ENCODE assay signal across 33 cellular contexts in the genomic region with DNA sequence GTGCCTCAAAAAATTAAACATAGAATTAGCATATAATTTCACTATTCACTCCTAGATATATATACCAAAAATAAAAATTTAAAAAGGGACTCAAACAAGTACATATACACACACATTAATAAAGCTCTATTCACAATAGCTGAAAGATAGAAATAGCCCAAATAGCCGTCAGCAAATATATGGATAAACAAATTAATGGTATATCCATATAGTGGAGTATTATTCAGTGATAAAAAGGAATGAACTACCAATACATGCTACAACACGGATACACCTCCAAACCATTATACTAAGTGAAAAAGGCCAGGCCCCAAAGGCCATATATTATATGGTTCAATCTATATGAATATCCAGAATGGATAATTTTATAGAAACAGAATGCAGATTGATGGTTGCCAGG.
DNase-seq lines count a peak whose midpoint lies in the region; ATAC-seq, FAIRE-seq and TF ChIP-seq lines count a peak whose summit lies in the region.
"Had no signal": no experiment of that assay in that cellular context is flagged by ENCODE, and none has a peak within 500 bp of the region (broad histone marks: within the 10 kb centered on the region; RNA-seq: fewer than 3 reads in every experiment).

No MANE protein-coding gene starts in this region.

- no peak overlapping the region for H3K4me3 Mint-ChIP-seq in activated T-cell treated with anti-CD3 and anti-CD28 coated beads, Interleukin-2, amount 50 U/mL, for 72 hours
- H3K4me3 Mint-ChIP-seq in progenitor cell of endocrine pancreas (ENCODE audit: low read depth), result no peak overlapping the region
- H3K4me3 Mint-ChIP-seq: B cell; CD14-positive monocyte; CD4-positive, alpha-beta memory T cell; CD4-positive, alpha-beta T cell; CD4-positive, CD25-positive, alpha-beta regulatory T cell; CD8-positive, alpha-beta memory T cell; CD8-positive, alpha-beta T cell had no signal

- no peaks in the 10 kb centered on the region for H3K9me3 ChIP-seq in SK-N-SH
- H3K9me3 ChIP-seq in pancreas, result no peaks in the 10 kb centered on the region
- H3K9me3 ChIP-seq: A549, BE2C, Caco-2 had no signal

- H3K27ac ChIP-seq in SK-N-SH (ENCODE audit: low read depth in 2 of 2, low read length in 1 of 2) (no peak overlapping the region), pancreas (no peak overlapping the region)
- H3K27ac ChIP-seq: 22Rv1; A549; BLaER1; BLaER1 treated with 17β-estradiol and CSF1 and Interleukin-3, amounts not matched to agents 10 nM and 100 nM; C4-2B had no signal

- no peak for TF ChIP-seq RAD21 in SK-N-SH (IDR thresholded peaks at IDR 0.05; ENCODE audit: low read length)

- H3K4me2 ChIP-seq in SK-N-SH, result no peak overlapping the region
- H3K4me2 ChIP-seq: A549; BLaER1; BLaER1 treated with 17β-estradiol and CSF1 and Interleukin-3, amounts not matched to agents 10 nM and 100 nM had no signal

- H3K4me1 ChIP-seq in SK-N-SH (ENCODE audit: control insufficient read depth in 1 of 2, insufficient read depth in 2 of 2, low read depth in 1 of 2, low read length in 1 of 2), result peaks cover 0 to 14% of the 10 kb centered on the region in 2 experiments; a peak in 3 of 4 replicates
- no peaks in the 10 kb centered on the region for H3K4me1 ChIP-seq in pancreas
- H3K4me1 ChIP-seq: BLaER1; BLaER1 treated with 17β-estradiol and CSF1 and Interleukin-3, amounts not matched to agents 10 nM and 100 nM; Caco-2 had no signal

- no peaks in the 10 kb centered on the region for H3K36me3 ChIP-seq in SK-N-SH (replicated peaks in 1 of 2; ENCODE audit: control insufficient read depth in 1 of 2, insufficient read depth in 2 of 2, low read length in 1 of 2)
- no peaks in the 10 kb centered on the region for H3K36me3 ChIP-seq in pancreas
- H3K36me3 ChIP-seq: BE2C, BLaER1 had no signal

- ATAC-seq in SK-N-SH treated with all-trans-retinoic acid at 6 μM for 48 hours (no peak), pancreas (no peak)
- ATAC-seq in activated T-cell treated with anti-CD3 and anti-CD28 coated beads, Interleukin-2, amount 50 U/mL, for 72 hours (replicated peaks in 1 of 2), result no peak
- ATAC-seq: A549; CD8-positive, alpha-beta T cell had no signal

- peaks cover 12% of the 10 kb centered on the region for H3F3A ChIP-seq in SK-N-SH (replicated peaks; ENCODE audit: insufficient read depth)

- CTCF ChIA-PET in SK-N-SH (lab: Yijun Ruan, JAX), result interaction anchor here (1.4 to 4.6 kb wide), 2 partner anchors 30 to 85 kb away, joined by 4 to 19 read pairs; no protein-coding TSS in a partner anchor

- DNase-seq in SK-N-SH (no peak), activated T-cell treated with anti-CD3 and anti-CD28 coated beads for 4 hours (no peak), progenitor cell of endocrine pancreas (ENCODE audit: low spot score, unreplicated experiment) (no peak), pancreas (no peak)
- DNase-seq in activated T-cell treated with anti-CD3 and anti-CD28 coated beads, Interleukin-2, amount 50 U/mL, for 72 hours, result no peak
- DNase-seq: 8988T; ACHN; AML-193; BE2C; C1 segment of cervical spinal cord; Caco-2; Calu3; CD4-positive, alpha-beta memory T cell; CD4-positive, alpha-beta T cell; CD4-positive, CD25-positive, alpha-beta regulatory T cell; CD8-positive, alpha-beta memory T cell; CD8-positive, alpha-beta T cell; COR-L47; DMS 273 treated with DMSO at 0.1 percent for 48 hours; DMS153; DMS53; DMS79; DMS79 treated with DMSO at 0.1 percent for 48 hours; DND-41; EL had no signal

- no peaks in the 10 kb centered on the region for H3K27me3 Mint-ChIP-seq in activated T-cell treated with anti-CD3 and anti-CD28 coated beads, Interleukin-2, amount 50 U/mL, for 72 hours (ENCODE audit: low read depth)
- no peaks in the 10 kb centered on the region for H3K27me3 Mint-ChIP-seq in progenitor cell of endocrine pancreas
- H3K27me3 Mint-ChIP-seq: B cell; CD4-positive, alpha-beta memory T cell; CD4-positive, alpha-beta T cell; CD4-positive, CD25-positive, alpha-beta regulatory T cell; CD8-positive, alpha-beta memory T cell had no signal

- TF ChIP-seq CTCF in SK-N-SH (IDR thresholded peaks at IDR 0.05) (no peak), progenitor cell of endocrine pancreas (IDR thresholded peaks at IDR 0.05; ENCODE audit: unreplicated experiment) (no peak), pancreas (IDR thresholded peaks at IDR 0.05) (no peak)

- H4K20me1 ChIP-seq in SK-N-SH (ENCODE audit: insufficient read depth), result no peaks in the 10 kb centered on the region
- H4K20me1 ChIP-seq: BLaER1; BLaER1 treated with 17β-estradiol and CSF1 and Interleukin-3, amounts not matched to agents 10 nM and 100 nM had no signal

- no peak overlapping the region for H3K9ac ChIP-seq in SK-N-SH
- H3K9ac ChIP-seq: BLaER1; BLaER1 treated with 17β-estradiol and CSF1 and Interleukin-3, amounts not matched to agents 10 nM and 100 nM had no signal

- peaks cover 10% of the 10 kb centered on the region for H3K4me1 Mint-ChIP-seq in activated T-cell treated with anti-CD3 and anti-CD28 coated beads, Interleukin-2, amount 50 U/mL, for 72 hours (ENCODE audit: low read depth)
- H3K4me1 Mint-ChIP-seq in progenitor cell of endocrine pancreas (ENCODE audit: low read depth), result no peaks in the 10 kb centered on the region
- H3K4me1 Mint-ChIP-seq: B cell had no signal

- H3K79me2 ChIP-seq in SK-N-SH (ENCODE audit: insufficient read depth), result no peaks in the 10 kb centered on the region

- H3K4me3 ChIP-seq in SK-N-SH (ENCODE audit: low read depth in 2 of 2, low read length in 1 of 2) (no peak overlapping the region), pancreas (no peak overlapping the region)
- H3K4me3 ChIP-seq: A549; BLaER1; BLaER1 treated with 17β-estradiol and CSF1 and Interleukin-3, amounts not matched to agents 10 nM and 100 nM had no signal

- no peaks in the 10 kb centered on the region for H3K9me2 ChIP-seq in SK-N-SH

- H3K27me3 ChIP-seq in SK-N-SH (ENCODE audit: insufficient read depth) (no peaks in the 10 kb centered on the region), pancreas (no peaks in the 10 kb centered on the region)
- H3K27me3 ChIP-seq: BE2C; BLaER1; BLaER1 treated with 17β-estradiol and CSF1 and Interleukin-3, amounts not matched to agents 10 nM and 100 nM had no signal

- 92% methylated on average over 2 of the region's 2 CpGs for WGBS in SK-N-SH (ENCODE audit: low lambda C conversion rate)
- WGBS in pancreas, 2 donors, result 97 to 99% methylated on average over 2 of the region's 2 CpGs

- FAIRE-seq in pancreas (lab: Jason Lieb, UNC), result no peak
- FAIRE-seq: A549 had no signal

- TF ChIP-seq EP300 in SK-N-SH (IDR thresholded peaks at IDR 0.05; ENCODE audit: borderline replicate concordance in 1 of 2, low read depth in 1 of 2, low read length in 1 of 2), result no peak

- H2AFZ ChIP-seq in SK-N-SH (ENCODE audit: low read depth), result no peak overlapping the region

- no peaks in the 10 kb centered on the region for H3K9me3 Mint-ChIP-seq in activated T-cell treated with anti-CD3 and anti-CD28 coated beads, Interleukin-2, amount 50 U/mL, for 72 hours
- no peaks in the 10 kb centered on the region for H3K9me3 Mint-ChIP-seq in progenitor cell of endocrine pancreas (ENCODE audit: low read depth)
- H3K9me3 Mint-ChIP-seq: CD4-positive, alpha-beta memory T cell; CD4-positive, alpha-beta T cell; CD8-positive, alpha-beta memory T cell; CD8-positive, alpha-beta T cell had no signal

- H3K27ac Mint-ChIP-seq in activated T-cell treated with anti-CD3 and anti-CD28 coated beads, Interleukin-2, amount 50 U/mL, for 72 hours, result peak overlapping the region; percentile 30
- peak overlapping the region; percentile 29 for H3K27ac Mint-ChIP-seq in progenitor cell of endocrine pancreas
- H3K27ac Mint-ChIP-seq: B cell; CD14-positive monocyte; CD4-positive, alpha-beta memory T cell; CD4-positive, alpha-beta T cell; CD4-positive, CD25-positive, alpha-beta regulatory T cell; CD8-positive, alpha-beta memory T cell; CD8-positive, alpha-beta T cell had no signal

- intact Hi-C loops in pancreas (cut with DNase I), result no loop called here

- POLR2A ChIA-PET in SK-N-SH (lab: Yijun Ruan, JAX), result no interaction called here

- no peaks in the 10 kb centered on the region for H3K36me3 Mint-ChIP-seq in activated T-cell treated with anti-CD3 and anti-CD28 coated beads, Interleukin-2, amount 50 U/mL, for 72 hours (ENCODE audit: insufficient read depth in 2 of 2)
- H3K36me3 Mint-ChIP-seq in progenitor cell of endocrine pancreas (ENCODE audit: insufficient read depth), result no peaks in the 10 kb centered on the region
- H3K36me3 Mint-ChIP-seq: CD14-positive monocyte had no signal

TF ChIP-seq in SK-N-SH treated with all-trans-retinoic acid at 6 μM for 48 hours, 23 proteins besides CTCF, POLR2A, EP300 and RAD21:
- TF ChIP-seq ZNF8 (CRISPR knock-in tag; IDR thresholded peaks at IDR 0.05), result peak; percentile 93
- TF ChIP-seq, protein P1, sequence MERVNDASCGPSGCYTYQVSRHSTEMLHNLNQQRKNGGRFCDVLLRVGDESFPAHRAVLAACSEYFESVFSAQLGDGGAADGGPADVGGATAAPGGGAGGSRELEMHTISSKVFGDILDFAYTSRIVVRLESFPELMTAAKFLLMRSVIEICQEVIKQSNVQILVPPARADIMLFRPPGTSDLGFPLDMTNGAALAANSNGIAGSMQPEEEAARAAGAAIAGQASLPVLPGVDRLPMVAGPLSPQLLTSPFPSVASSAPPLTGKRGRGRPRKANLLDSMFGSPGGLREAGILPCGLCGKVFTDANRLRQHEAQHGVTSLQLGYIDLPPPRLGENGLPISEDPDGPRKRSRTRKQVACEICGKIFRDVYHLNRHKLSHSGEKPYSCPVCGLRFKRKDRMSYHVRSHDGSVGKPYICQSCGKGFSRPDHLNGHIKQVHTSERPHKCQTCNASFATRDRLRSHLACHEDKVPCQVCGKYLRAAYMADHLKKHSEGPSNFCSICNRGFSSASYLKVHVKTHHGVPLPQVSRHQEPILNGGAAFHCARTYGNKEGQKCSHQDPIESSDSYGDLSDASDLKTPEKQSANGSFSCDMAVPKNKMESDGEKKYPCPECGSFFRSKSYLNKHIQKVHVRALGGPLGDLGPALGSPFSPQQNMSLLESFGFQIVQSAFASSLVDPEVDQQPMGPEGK (CRISPR knock-in tag; IDR thresholded peaks at IDR 0.05; ENCODE audit: borderline replicate concordance), result no peak
TF ChIP-seq in SK-N-SH treated with all-trans-retinoic acid at 6 μM for 48 hours: peak in this region for 1.

TF ChIP-seq in SK-N-SH, 30 proteins besides CTCF, POLR2A, EP300 and RAD21 (continues in another document):
- TF ChIP-seq, protein P2, sequence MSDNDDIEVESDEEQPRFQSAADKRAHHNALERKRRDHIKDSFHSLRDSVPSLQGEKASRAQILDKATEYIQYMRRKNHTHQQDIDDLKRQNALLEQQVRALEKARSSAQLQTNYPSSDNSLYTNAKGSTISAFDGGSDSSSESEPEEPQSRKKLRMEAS (IDR thresholded peaks at IDR 0.05; ENCODE audit: low read depth), result no peak
- TF ChIP-seq RXRA (IDR thresholded peaks at IDR 0.05; ENCODE audit: borderline replicate concordance, low read depth) (no peak), JUND (IDR thresholded peaks at IDR 0.05) (no peak)
- TF ChIP-seq, protein P3, sequence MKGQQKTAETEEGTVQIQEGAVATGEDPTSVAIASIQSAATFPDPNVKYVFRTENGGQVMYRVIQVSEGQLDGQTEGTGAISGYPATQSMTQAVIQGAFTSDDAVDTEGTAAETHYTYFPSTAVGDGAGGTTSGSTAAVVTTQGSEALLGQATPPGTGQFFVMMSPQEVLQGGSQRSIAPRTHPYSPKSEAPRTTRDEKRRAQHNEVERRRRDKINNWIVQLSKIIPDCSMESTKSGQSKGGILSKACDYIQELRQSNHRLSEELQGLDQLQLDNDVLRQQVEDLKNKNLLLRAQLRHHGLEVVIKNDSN (IDR thresholded peaks at IDR 0.05; ENCODE audit: borderline replicate concordance, low read depth), result no peak
